In genomic region chr3:132735589-132735988, GRCh38 we compare ENCODE assay signal across 23 cellular contexts.
"Had no signal": no experiment of that assay in that cellular context is flagged by ENCODE, and none has a peak within 500 bp of the region (broad histone marks: within the 10 kb centered on the region; RNA-seq: fewer than 3 reads in every experiment).

No MANE protein-coding gene starts in this region.

- H3K36me3 ChIP-seq: MG63, SJSA1 had no signal

- H3K4me1 ChIP-seq: SJSA1 had no signal

- H3K4me3 ChIP-seq: MG63, PC-9, SJSA1 had no signal

- H3K9me3 ChIP-seq: MG63, SJSA1, SK-N-SH had no signal

- H3K27ac ChIP-seq: HL-60, PC-9, SJSA1 had no signal

- DNase-seq: KBM-7; MG63; NCI-H1092; NCI-H1417 treated with DMSO at 0.1 percent for 48 hours; NCI-H146; NCI-H1694 treated with DMSO at 0.1 percent for 48 hours; NCI-H1930; NCI-H2081; NCI-H2107; NCI-H2227 treated with DMSO at 0.1 percent for 48 hours; NCI-H524; NCI-H526 treated with DMSO at 0.1 percent for 48 hours; NCI-H748 treated with DMSO at 0.1 percent for 48 hours; NK-92 treated with Interleukin-12 subunit alpha and Interleukin-12 subunit beta, amount 100 ng/mL, for 24 hours; PC-9; Right ventricle myocardium superior; RPMI8226; SIG-M5; SK-N-SH; SW 1271; T-cell had no signal

- ATAC-seq: T-cell had no signal
